25 cellular contexts compared by ENCODE assay signal in genomic region chr4:152965614-152966013, GRCh38. TPM values are rescaled to one million over a fixed set of nuclear protein-coding genes. Genes with fewer than 3 reads are reported as not detected.
DNase-seq lines count a peak whose midpoint lies in the region; ATAC-seq, FAIRE-seq and TF ChIP-seq lines count a peak whose summit lies in the region.
"Had no signal": no experiment of that assay in that cellular context is flagged by ENCODE, and none has a peak within 500 bp of the region (broad histone marks: within the 10 kb centered on the region; RNA-seq: fewer than 3 reads in every experiment).

No MANE protein-coding gene starts in this region.

- H2AFZ ChIP-seq in HepG2 (ENCODE audit: low read length) (no peak overlapping the region), osteoblast (ENCODE audit: low read length) (no peak overlapping the region)
- H2AFZ ChIP-seq: GM23338 had no signal

- no peaks in the 10 kb centered on the region for H4K20me1 ChIP-seq in HepG2 (ENCODE audit: insufficient read depth, low read length)
- no peaks in the 10 kb centered on the region for H4K20me1 ChIP-seq in osteoblast (ENCODE audit: insufficient read depth, low read length)

- TF ChIP-seq POLR2A in HepG2 (IDR thresholded peaks at IDR 0.05; ENCODE audit: insufficient read depth in 1 of 2, low read depth in 2 of 2, low read length in 2 of 2): no peak

- peaks cover 2% of the 10 kb centered on the region for H3K27me3 Mint-ChIP-seq in activated B cell treated with CpG ODN at 0.5 μM for 24 hours

- intact Hi-C loops in activated B cell treated with CpG ODN at 0.5 μM for 24 hours (cut with micrococcal nuclease) (no loop called here), HepG2 (cut with micrococcal nuclease; ENCODE audit: unreplicated experiment) (no loop called here)

- no peaks in the 10 kb centered on the region for H3K9me3 Mint-ChIP-seq in activated B cell treated with CpG ODN at 0.5 μM for 24 hours
- H3K9me3 Mint-ChIP-seq: activated T-helper 1 cell treated with anti-CD3 and anti-CD28 coated beads, Interleukin-12 subunit alpha, Interleukin-12 subunit beta, Interleukin-2, Interleukin-4 antibody, amounts not matched to agents 30 ng/mL and 10 ng/mL and 1 ng/mL, durations not matched to agents 14 hours and 24 hours and 36 hours; GM23338; natural killer cell; T-helper 1 cell treated with Interleukin-12 subunit alpha and Interleukin-12 subunit beta and Interleukin-4 antibody, amounts not matched to agents 30 μg/mL and 1 μg/mL, for 36 hours had no signal

- CTCF ChIA-PET in activated B cell treated with CpG ODN at 0.5 μM for 24 hours (lab: Charles Lee) (no interaction called here), HepG2 (lab: Yijun Ruan, JAX; ENCODE audit: low intra/inter-chr PET ratio, low total read pairs) (no interaction called here)

- ATAC-seq in GM18858 (IDR thresholded peaks at IDR 0.05; ENCODE audit: unreplicated experiment) (peak; percentile 53), GM19468 (IDR thresholded peaks at IDR 0.05; ENCODE audit: extremely low read depth, unreplicated experiment) (peak; percentile 73), HG03175 (IDR thresholded peaks at IDR 0.05; ENCODE audit: unreplicated experiment) (peak; percentile 99), activated B cell treated with CpG ODN at 0.5 μM for 24 hours (ENCODE audit: low read depth) (peak; percentile 31), HepG2 (no peak)
- ATAC-seq: GM23338, natural killer cell had no signal

- no peak for TF ChIP-seq RAD21 in HepG2 (CRISPR knock-in tag; IDR thresholded peaks at IDR 0.05)

- FAIRE-seq in HepG2 (lab: Jason Lieb, UNC): no peak
- FAIRE-seq: bronchial epithelial cell had no signal

- H3K27ac ChIP-seq in HepG2 (ENCODE audit: extremely low read length, insufficient read depth, low read length): no peak overlapping the region
- H3K27ac ChIP-seq in osteoblast (ENCODE audit: low read depth, low read length): no peak overlapping the region
- H3K27ac ChIP-seq: dorsolateral prefrontal cortex, esophagus muscularis mucosa had no signal

- H3K27ac Mint-ChIP-seq in activated B cell treated with CpG ODN at 0.5 μM for 24 hours: no peak overlapping the region
- H3K27ac Mint-ChIP-seq: activated T-helper 1 cell treated with anti-CD3 and anti-CD28 coated beads, Interleukin-12 subunit alpha, Interleukin-12 subunit beta, Interleukin-2, Interleukin-4 antibody, amounts not matched to agents 30 ng/mL and 10 ng/mL and 1 ng/mL, durations not matched to agents 14 hours and 24 hours and 36 hours; CD4-positive, CD25-positive, alpha-beta regulatory T cell; GM23338; natural killer cell; T-helper 1 cell treated with Interleukin-12 subunit alpha and Interleukin-12 subunit beta and Interleukin-4 antibody, amounts not matched to agents 30 μg/mL and 1 μg/mL, for 36 hours had no signal

- no TSS peak for BruUV-seq in HepG2 (replicated peaks; lab: Mats Ljungman, UMichigan)

- in situ Hi-C loops in HepG2 (cut with HindIII; ENCODE audit: extremely low pct_ligation_motif_present, low pct_unique_long_range_greater_than_20kb): no loop called here

- 96% methylated on average over 4 of the region's 4 CpGs for WGBS in HepG2 (ENCODE audit: low lambda C conversion rate)

- H3K36me3 Mint-ChIP-seq in activated B cell treated with CpG ODN at 0.5 μM for 24 hours (ENCODE audit: low read depth): no peaks in the 10 kb centered on the region
- H3K36me3 Mint-ChIP-seq: CD4-positive, CD25-positive, alpha-beta regulatory T cell; natural killer cell had no signal

- H3K9ac ChIP-seq in HepG2 (ENCODE audit: insufficient read depth, low read depth, low read length): no peak overlapping the region

- H3K4me3 ChIP-seq in HepG2 (replicated peaks in 1 of 3; ENCODE audit: insufficient read depth in 1 of 3, low read depth in 2 of 3, low read length in 3 of 3) (no peak overlapping the region), osteoblast (ENCODE audit: insufficient read depth, low read length) (no peak overlapping the region)
- H3K4me3 ChIP-seq: dorsolateral prefrontal cortex, esophagus muscularis mucosa, GM23338, skin epidermis had no signal

- POLR2A ChIA-PET in activated B cell treated with CpG ODN at 0.5 μM for 24 hours (lab: Charles Lee): no interaction called here
- POLR2A ChIA-PET in HepG2 (lab: Yijun Ruan, JAX): no interaction called here

- H3K27me3 ChIP-seq in HepG2 (ENCODE audit: control insufficient read depth in 1 of 2, insufficient read depth in 2 of 2, low read length in 2 of 2): no peaks in the 10 kb centered on the region; a peak in 1 of 5 replicates
- H3K27me3 ChIP-seq in osteoblast (ENCODE audit: insufficient read depth, low read length): no peaks in the 10 kb centered on the region
- H3K27me3 ChIP-seq: dorsolateral prefrontal cortex, esophagus muscularis mucosa had no signal

- H3K4me2 ChIP-seq in HepG2 (ENCODE audit: low read depth, low read length) (no peak overlapping the region), osteoblast (ENCODE audit: insufficient read depth, low read length) (no peak overlapping the region)
- H3K4me2 ChIP-seq: GM23338 had no signal

- H3K36me3 ChIP-seq in HepG2 (replicated peaks in 1 of 2; ENCODE audit: control insufficient read depth in 1 of 2, insufficient read depth in 2 of 2, low read length in 2 of 2): no peaks in the 10 kb centered on the region
- H3K36me3 ChIP-seq in osteoblast (ENCODE audit: insufficient read depth, low read length): no peaks in the 10 kb centered on the region

- H3K4me1 ChIP-seq in HepG2 (ENCODE audit: insufficient read depth, low read length) (peaks cover 8% of the 10 kb centered on the region; the same call in 1 of the 2 replicates), osteoblast (ENCODE audit: insufficient read depth, low read length) (peaks cover 15% of the 10 kb centered on the region)

- H3K79me2 ChIP-seq in HepG2 (ENCODE audit: insufficient read depth, low read length) (no peaks in the 10 kb centered on the region), osteoblast (ENCODE audit: insufficient read depth, low read length) (no peaks in the 10 kb centered on the region)

- no peak for TF ChIP-seq CTCF in activated B cell treated with CpG ODN at 0.5 μM for 24 hours (IDR thresholded peaks at IDR 0.05)
- TF ChIP-seq CTCF in HepG2 (CRISPR knock-in tag; IDR thresholded peaks at IDR 0.05): no peak
- no peak for TF ChIP-seq CTCF in osteoblast (IDR thresholded peaks at IDR 0.05; ENCODE audit: extremely low read depth, low read depth, low read length)

- H3K9me3 ChIP-seq in HepG2 (ENCODE audit: low read length) (no peaks in the 10 kb centered on the region), osteoblast (ENCODE audit: low read depth, low read length) (no peaks in the 10 kb centered on the region)
- H3K9me3 ChIP-seq: esophagus muscularis mucosa had no signal

- H3K4me1 Mint-ChIP-seq in activated B cell treated with CpG ODN at 0.5 μM for 24 hours: peaks cover 6% of the 10 kb centered on the region
- H3K4me1 Mint-ChIP-seq: CD4-positive, CD25-positive, alpha-beta regulatory T cell; natural killer cell had no signal

- TF ChIP-seq EP300 in HepG2 (IDR thresholded peaks at IDR 0.05; ENCODE audit: low read depth in 2 of 2, low read length in 2 of 2) (no peak), HepG2 (CRISPR knock-in tag; IDR thresholded peaks at IDR 0.05; ENCODE audit: borderline replicate concordance) (no peak)

- no peak for DNase-seq in activated B cell treated with CpG ODN at 0.5 μM for 24 hours
- DNase-seq in HepG2 (ENCODE audit: low spot score): no peak
- DNase-seq in KG1 (lab: John Stamatoyannopoulos, UW): no peak
- DNase-seq in osteoblast (ENCODE audit: insufficient read length, low spot score, missing footprints): no peak
- DNase-seq in ureter (ENCODE audit: low spot score): no peak
- DNase-seq: ACHN; activated CD8-positive, alpha-beta memory T cell treated with anti-CD3 and anti-CD28 coated beads for 24 hours; CD4-positive, CD25-positive, alpha-beta regulatory T cell; DMS79; dorsolateral prefrontal cortex; natural killer cell; NCI-H2081; NCI-H510A treated with DMSO at 0.1 percent for 48 hours; stimulated activated CD4-positive, alpha-beta T cell treated with anti-CD3 and anti-CD28 coated beads, Interleukin-4, amount 100 ng/mL, for 4 hours; stimulated activated CD8-positive, alpha-beta memory T cell treated with anti-CD3 and anti-CD28 coated beads, Interleukin-4, amount 100 ng/mL, for 48 hours; substantia nigra had no signal

- no peak overlapping the region for H3K4me3 Mint-ChIP-seq in activated B cell treated with CpG ODN at 0.5 μM for 24 hours
- H3K4me3 Mint-ChIP-seq: activated T-helper 1 cell treated with anti-CD3 and anti-CD28 coated beads, Interleukin-12 subunit alpha, Interleukin-12 subunit beta, Interleukin-2, Interleukin-4 antibody, amounts not matched to agents 30 ng/mL and 10 ng/mL and 1 ng/mL, durations not matched to agents 14 hours and 24 hours and 36 hours; CD4-positive, CD25-positive, alpha-beta regulatory T cell; GM23338; natural killer cell; T-helper 1 cell treated with Interleukin-12 subunit alpha and Interleukin-12 subunit beta and Interleukin-4 antibody, amounts not matched to agents 30 μg/mL and 1 μg/mL, for 36 hours had no signal

TF ChIP-seq in HepG2, 621 proteins besides CTCF, POLR2A, EP300 and RAD21 (continues in another document):
- TF ChIP-seq FOXJ3 (CRISPR knock-in tag; IDR thresholded peaks at IDR 0.05; ENCODE audit: borderline replicate concordance): no peak

RNA-seq across cellular contexts. Expression of gene FHDC1, which starts 29.5 kb away (rescaled TPM):
- total RNA-seq in activated B cell treated with CpG ODN at 0.5 μM for 24 hours (0.12 and 0.33 TPM in 2 replicates), HepG2 (2016; rRNA removed; fragmentation: Illumina TruSeq; extraction: Trizol) (0.03 and 0.07 TPM in 2 replicates), osteoblast (0.29 and 0.36 TPM in 2 replicates), ureter (4.7 TPM)
- total RNA-seq in HepG2 (2016; cell fraction: cytosol; rRNA removed; fragmentation: Illumina TruSeq; extraction: Trizol; ENCODE audit: low read depth): not detected in 2 replicates
- 0.03 and 0.04 TPM in 2 replicates for total RNA-seq in HepG2 (2016; cell fraction: insoluble cytoplasmic fraction; rRNA removed; fragmentation: Illumina TruSeq; extraction: Trizol)
- total RNA-seq in HepG2 (2016; cell fraction: membrane; rRNA removed; fragmentation: Illumina TruSeq; extraction: Trizol): 0.03 and 0.06 TPM in 2 replicates
- 0.12 and 0.19 TPM in 2 replicates for total RNA-seq in HepG2 (2016; cell fraction: nucleus; rRNA removed; fragmentation: Illumina TruSeq; extraction: Trizol)
- polyA plus RNA-seq in HepG2 (2011; rRNA removed): 0.15 and 0.21 TPM in 2 replicates
- 0.04 and 0.06 TPM in 2 replicates for polyA plus RNA-seq in HepG2 (2011; cell fraction: cytosol; rRNA removed)
- 0.63 and 1.1 TPM in 2 replicates for polyA plus RNA-seq in HepG2 (2011; cell fraction: nucleus; rRNA removed)
- polyA plus RNA-seq in HepG2 (2012): 0.13 and 0.61 TPM in 2 replicates
- polyA plus RNA-seq in HepG2 (2016; cell fraction: cytosol; fragmentation: Illumina TruSeq; extraction: Trizol; ENCODE audit: low read depth): not detected in 2 replicates
- 0.04 TPM in 1 of 2 replicates, not detected in the other for polyA plus RNA-seq in HepG2 (2016; cell fraction: insoluble cytoplasmic fraction; fragmentation: Illumina TruSeq; extraction: Trizol; ENCODE audit: low read depth)
- 0.02 TPM in 1 of 2 replicates, not detected in the other for polyA plus RNA-seq in HepG2 (2016; cell fraction: membrane; fragmentation: Illumina TruSeq; extraction: Trizol; ENCODE audit: low read depth)
- polyA plus RNA-seq in HepG2 (2016; cell fraction: nucleus; fragmentation: Illumina TruSeq; extraction: Trizol; ENCODE audit: insufficient read depth, low read depth): 0.45 TPM in 2 replicates
- polyA minus RNA-seq in HepG2 (2011; rRNA and poly(A)+ RNA removed; ENCODE audit: low replicate concordance): 0.16 and 0.23 TPM in 2 replicates
- not detected in 2 replicates for polyA minus RNA-seq in HepG2 (2011; cell fraction: cytosol; rRNA and poly(A)+ RNA removed)
- 0.13 and 0.25 TPM in 2 replicates for polyA minus RNA-seq in HepG2 (2011; cell fraction: nucleus; rRNA and poly(A)+ RNA removed)
- polyA plus RNA-seq: CD4-positive, CD25-positive, alpha-beta regulatory T cell had no signal
